In the genomic region with DNA sequence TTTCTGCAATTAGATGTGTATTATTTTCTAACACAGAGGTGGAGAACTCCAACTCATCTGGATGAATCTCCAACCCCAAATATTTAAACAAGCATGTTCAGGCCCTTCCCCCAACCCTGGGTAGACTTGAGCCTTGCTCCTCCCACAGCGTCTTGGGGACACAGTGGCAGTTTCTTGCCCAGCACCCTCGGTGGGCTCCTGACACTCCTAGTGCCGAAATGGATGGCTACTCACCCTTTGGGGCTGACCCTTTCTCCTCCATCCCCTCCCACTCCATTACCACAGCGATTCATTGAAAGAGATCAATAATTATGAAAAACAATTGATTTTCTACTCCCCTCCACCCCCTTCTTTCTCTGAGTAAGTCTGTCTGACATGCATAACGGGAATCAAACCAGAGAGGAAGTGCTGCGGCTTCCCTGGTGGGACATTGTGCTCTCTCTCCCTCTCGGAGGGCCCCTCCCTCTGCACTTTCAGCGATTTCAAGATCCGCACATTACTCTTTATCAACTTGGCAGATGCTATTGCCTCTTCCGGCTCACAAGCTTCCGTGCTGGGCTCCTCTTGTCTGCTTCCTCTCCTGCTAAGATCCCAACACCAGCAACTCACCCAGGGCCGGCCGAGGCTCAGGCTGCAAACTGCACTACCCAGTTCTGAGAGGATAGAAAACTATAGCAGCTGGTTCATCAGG, we compare ENCODE assay signal across 8 cellular contexts.
A peak's percentile ranks its signal among the peaks of the same experiment; 100 is the strongest.
DNase-seq lines count a peak whose midpoint lies in the region; ATAC-seq, FAIRE-seq and TF ChIP-seq lines count a peak whose summit lies in the region.

No MANE protein-coding gene starts in this region.

- no peak for TF ChIP-seq CTCF in fibroblast of mammary gland (conservative IDR thresholded peaks at IDR 0.05; ENCODE audit: control insufficient read depth, insufficient read depth, low read depth, low read length)
- TF ChIP-seq CTCF in pancreas (IDR thresholded peaks at IDR 0.05), result no peak

- no peaks in the 10 kb centered on the region for H3K27me3 Mint-ChIP-seq in activated CD4-positive, alpha-beta memory T cell treated with anti-CD3 and anti-CD28 coated beads, Interleukin-2, amount 10 ng/mL, durations not matched to agents 7 days and 5 days

- DNase-seq in AG20443 (ENCODE audit: low spot score) (peak; percentile 41), fibroblast of mammary gland (ENCODE audit: low read depth) (peak; percentile 24), pancreas (peak in 1 of 6 donors; percentile 17), frontal cortex (ENCODE audit: low spot score in 2 of 2) (no peak), NCI-H446 treated with DMSO at 0.1 percent for 48 hours (lab: John Stamatoyannopoulos, UW) (no peak)
- peak; percentile 73 for DNase-seq in activated CD4-positive, alpha-beta memory T cell treated with anti-CD3 and anti-CD28 coated beads, Interleukin-2, amount 10 ng/mL, durations not matched to agents 7 days and 5 days

- CTCF ChIA-PET in activated CD4-positive, alpha-beta memory T cell treated with anti-CD3 and anti-CD28 coated beads, Interleukin-2, amount 10 ng/mL, durations not matched to agents 7 days and 5 days (lab: Charles Lee), result interaction anchor here (0.7 to 2.9 kb wide), 6 partner anchors 11 to 137 kb away, joined by 3 to 21 read pairs (median 5); no protein-coding TSS in a partner anchor

- intact Hi-C loops in pancreas (cut with DNase I), result no loop called here

- H3K27ac Mint-ChIP-seq in activated CD4-positive, alpha-beta memory T cell treated with anti-CD3 and anti-CD28 coated beads, Interleukin-2, amount 10 ng/mL, durations not matched to agents 7 days and 5 days, result peak overlapping the region; percentile 80

- H3K27ac ChIP-seq in pancreas, result no peak overlapping the region

- ATAC-seq in HG03159 (IDR thresholded peaks at IDR 0.05; ENCODE audit: unreplicated experiment) (peak; percentile 32), pancreas (peak in 3 of 4 donors; percentile 57 to 61 (median 60)), GM19035 (IDR thresholded peaks at IDR 0.05; ENCODE audit: unreplicated experiment) (no peak)

- peaks cover 5% of the 10 kb centered on the region for H3K36me3 Mint-ChIP-seq in activated CD4-positive, alpha-beta memory T cell treated with anti-CD3 and anti-CD28 coated beads, Interleukin-2, amount 10 ng/mL, durations not matched to agents 7 days and 5 days (ENCODE audit: low read depth)

- no peaks in the 10 kb centered on the region for H3K36me3 ChIP-seq in pancreas

- peaks cover 0 to 5% (median 0%) of the 10 kb centered on the region in 3 donors for H3K4me1 ChIP-seq in pancreas

- peaks cover 38% of the 10 kb centered on the region for H3K4me1 Mint-ChIP-seq in activated CD4-positive, alpha-beta memory T cell treated with anti-CD3 and anti-CD28 coated beads, Interleukin-2, amount 10 ng/mL, durations not matched to agents 7 days and 5 days

- POLR2A ChIA-PET in activated CD4-positive, alpha-beta memory T cell treated with anti-CD3 and anti-CD28 coated beads, Interleukin-2, amount 10 ng/mL, durations not matched to agents 7 days and 5 days (lab: Charles Lee), result interaction anchor here (1.0 kb wide), 1 partner anchor 11 kb away, joined by 3 read pairs; no protein-coding TSS in a partner anchor

- H3K4me3 Mint-ChIP-seq in activated CD4-positive, alpha-beta memory T cell treated with anti-CD3 and anti-CD28 coated beads, Interleukin-2, amount 10 ng/mL, durations not matched to agents 7 days and 5 days, result peak overlapping the region; percentile 66

- 9 to 11% methylated on average over 13 of the region's 13 CpGs for WGBS in pancreas, 2 donors

- no peaks in the 10 kb centered on the region for H3K9me3 ChIP-seq in pancreas

- no peaks in the 10 kb centered on the region for H3K27me3 ChIP-seq in pancreas

- peaks cover 8% of the 10 kb centered on the region for H3K9me3 Mint-ChIP-seq in activated CD4-positive, alpha-beta memory T cell treated with anti-CD3 and anti-CD28 coated beads, Interleukin-2, amount 10 ng/mL, durations not matched to agents 7 days and 5 days

- H3K4me3 ChIP-seq in fibroblast of mammary gland (ENCODE audit: control insufficient read depth, low read depth, low read length) (no peak overlapping the region), pancreas (peak overlapping the region in 1 of 4 donors; percentile 22)

- FAIRE-seq in pancreas (lab: Jason Lieb, UNC) (no peak), frontal cortex (lab: Jason Lieb, UNC) (no peak)

Comparison
In these comparisons a context has a peak if more than half of its experiments do, and no peak if none do; other contexts are left out.
1. DNase-seq: peak in AG20443 (single experiment), activated CD4-positive, alpha-beta memory T cell treated with anti-CD3 and anti-CD28 coated beads, Interleukin-2, amount 10 ng/mL, durations not matched to agents 7 days and 5 days (single experiment) and fibroblast of mammary gland (single experiment); none in frontal cortex (0 of 2) and NCI-H446 treated with DMSO at 0.1 percent for 48 hours (single experiment).